ENCODE assay signal across 25 cellular contexts in the genomic region with DNA sequence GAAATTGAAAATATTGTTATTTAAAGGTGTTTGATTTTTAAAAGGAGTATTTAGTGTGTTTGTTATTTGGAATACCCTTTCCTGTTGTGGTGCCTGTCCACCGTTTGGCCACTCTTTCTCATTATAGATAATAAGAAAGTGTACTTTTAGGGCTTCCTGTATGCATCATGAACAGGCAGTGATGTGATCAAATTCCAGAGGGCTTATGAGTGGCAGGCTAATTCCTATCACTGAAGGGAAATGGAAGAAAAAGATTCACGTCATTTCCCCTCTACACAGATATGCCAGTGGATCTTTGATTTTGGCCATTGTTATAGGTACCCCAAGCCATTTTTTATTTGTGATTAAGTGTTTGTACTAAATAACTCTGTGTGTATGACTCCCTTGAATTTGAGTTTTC.
"Had no signal": no experiment of that assay in that cellular context is flagged by ENCODE, and none has a peak within 500 bp of the region (broad histone marks: within the 10 kb centered on the region; RNA-seq: fewer than 3 reads in every experiment).

No MANE protein-coding gene starts in this region.

- DNase-seq: caudate nucleus; colonic mucosa; dorsolateral prefrontal cortex; effector CD8-positive, alpha-beta T cell; esophagus squamous epithelium; foreskin keratinocyte; head of caudate nucleus; left colon; nucleus accumbens; ovary; retina; sigmoid colon; stimulated activated CD4-positive, alpha-beta T cell treated with anti-CD3 and anti-CD28 coated beads, Interleukin-2, amount 100 ng/mL, for 24 hours; stimulated activated CD4-positive, alpha-beta T cell treated with anti-CD3 and anti-CD28 coated beads, Interleukin-4, amount 100 ng/mL, for 4 hours; stimulated activated naive B cell treated with anti-CD40 and anti-IgM and Interleukin-4, amounts not matched to agents 10 μg/mL and 1 μg/mL and 100 μg/mL, for 72 hours; stimulated activated naive CD8-positive, alpha-beta T cell treated with anti-CD3 and anti-CD28 coated beads, Interleukin-15, amount 100 ng/mL, for 72 hours; testis; transverse colon had no signal

- ATAC-seq: foreskin keratinocyte; left colon; natural killer cell treated with Interleukin-12 subunit alpha and Interleukin-12 subunit beta and Interleukin-15 and Interleukin-18, amount 100 ng/mL, for 72 hours; stimulated activated naive B cell treated with anti-CD40 and anti-IgM and Interleukin-4, amounts not matched to agents 10 μg/mL and 1 μg/mL and 100 μg/mL, for 72 hours; stimulated activated naive CD8-positive, alpha-beta T cell treated with anti-CD3 and anti-CD28 coated beads, Interleukin-15, amount 100 ng/mL, for 72 hours had no signal

- H3K27ac Mint-ChIP-seq: memory B cell; neural progenitor cell; stimulated activated naive B cell treated with anti-CD40 and anti-IgM and Interleukin-4, amounts not matched to agents 10 μg/mL and 1 μg/mL and 100 μg/mL, for 72 hours; stimulated activated naive CD8-positive, alpha-beta T cell treated with anti-CD3 and anti-CD28 coated beads, Interleukin-15, amount 100 ng/mL, for 72 hours had no signal

- H3K4me3 Mint-ChIP-seq: memory B cell; mesothelial cell of epicardium; natural killer cell treated with Interleukin-12 subunit alpha and Interleukin-12 subunit beta and Interleukin-15 and Interleukin-18, amount 100 ng/mL, for 72 hours; neural progenitor cell; stimulated activated naive B cell treated with anti-CD40 and anti-IgM and Interleukin-4, amounts not matched to agents 10 μg/mL and 1 μg/mL and 100 μg/mL, for 72 hours; stimulated activated naive CD8-positive, alpha-beta T cell treated with anti-CD3 and anti-CD28 coated beads, Interleukin-15, amount 100 ng/mL, for 72 hours had no signal

- H3K4me3 ChIP-seq: colonic mucosa, dorsolateral prefrontal cortex, esophagus squamous epithelium, hepatocyte, neural progenitor cell, ovary, sigmoid colon, skin epidermis, testis, transverse colon had no signal

- H3K9me3 ChIP-seq: colonic mucosa, esophagus squamous epithelium, ovary, sigmoid colon, testis, transverse colon had no signal

- H3K4me1 Mint-ChIP-seq: memory B cell; stimulated activated naive B cell treated with anti-CD40 and anti-IgM and Interleukin-4, amounts not matched to agents 10 μg/mL and 1 μg/mL and 100 μg/mL, for 72 hours; stimulated activated naive CD8-positive, alpha-beta T cell treated with anti-CD3 and anti-CD28 coated beads, Interleukin-15, amount 100 ng/mL, for 72 hours had no signal

- H3K27me3 Mint-ChIP-seq: memory B cell; natural killer cell treated with Interleukin-12 subunit alpha and Interleukin-12 subunit beta and Interleukin-15 and Interleukin-18, amount 100 ng/mL, for 72 hours; progenitor cell of endocrine pancreas; stimulated activated naive B cell treated with anti-CD40 and anti-IgM and Interleukin-4, amounts not matched to agents 10 μg/mL and 1 μg/mL and 100 μg/mL, for 72 hours; stimulated activated naive CD8-positive, alpha-beta T cell treated with anti-CD3 and anti-CD28 coated beads, Interleukin-15, amount 100 ng/mL, for 72 hours had no signal
